Comparison of ENCODE assay signal across 14 cellular contexts in genomic region chr22:30187094-30187493, GRCh38. TPM values are rescaled to one million over a fixed set of nuclear protein-coding genes. Genes with fewer than 3 reads are reported as not detected.
DNase-seq lines count a peak whose midpoint lies in the region; ATAC-seq and TF ChIP-seq lines count a peak whose summit lies in the region.
"Had no signal": no experiment of that assay in that cellular context is flagged by ENCODE, and none has a peak within 500 bp of the region (broad histone marks: within the 10 kb centered on the region; RNA-seq: fewer than 3 reads in every experiment).

No MANE protein-coding gene starts in this region.

- H3K36me3 ChIP-seq in IMR-90 (ENCODE audit: control insufficient read depth, insufficient read depth, low read length): no peaks in the 10 kb centered on the region
- no peaks in the 10 kb centered on the region for H3K36me3 ChIP-seq in neutrophil

- in situ Hi-C loops in IMR-90 (cut with MboI; ENCODE audit: low sequenced_read_pairs): no loop called here

- H2BK15ac ChIP-seq in IMR-90 (ENCODE audit: low read depth, low read length): peak overlapping the region; percentile 94; the same call in 1 of the 3 replicates

- CTCF ChIA-PET in IMR-90 (lab: Yijun Ruan, JAX): no interaction called here
- CTCF ChIA-PET in activated CD8-positive, alpha-beta T cell treated with anti-CD3 and anti-CD28 coated beads for 36 hours (lab: Charles Lee): no interaction called here
- CTCF ChIA-PET in CD4-positive, alpha-beta T cell (lab: Charles Lee): interaction anchor here (1.1 kb wide), 1 partner anchor 9 kb away, joined by 3 read pairs; no protein-coding TSS in a partner anchor

- H3K23ac ChIP-seq in IMR-90 (ENCODE audit: low read depth, low read length): no peak overlapping the region

- H4K91ac ChIP-seq in IMR-90 (ENCODE audit: insufficient read depth, low read depth, low read length): no peak overlapping the region

- no peak for TF ChIP-seq POLR2A in IMR-90 (IDR thresholded peaks at IDR 0.05; ENCODE audit: low read depth, low read length)

- intact Hi-C loops in IMR-90 (cut with micrococcal nuclease): no loop called here
- intact Hi-C loops in activated CD8-positive, alpha-beta T cell treated with anti-CD3 and anti-CD28 coated beads for 36 hours (cut with micrococcal nuclease): no loop called here
- intact Hi-C loops in CD4-positive, alpha-beta T cell (cut with DNase I, micrococcal nuclease): no loop called here

- H3K4me3 ChIP-seq in IMR-90 (ENCODE audit: insufficient read depth, low read depth, low read length) (no peak overlapping the region), neutrophil (ENCODE audit: low read depth in 1 of 2, low read length in 1 of 2) (no peak overlapping the region)

- H3K4me2 ChIP-seq in IMR-90 (ENCODE audit: low read depth, low read length): no peak overlapping the region

- H3K27me3 Mint-ChIP-seq in activated T-cell treated with anti-CD3 and anti-CD28 coated beads, Interleukin-2, amount 50 U/mL, for 72 hours (ENCODE audit: low read depth): no peaks in the 10 kb centered on the region
- no peaks in the 10 kb centered on the region for H3K27me3 Mint-ChIP-seq in activated T-cell treated with anti-CD3 and anti-CD28 coated beads, Interleukin-2, amount 50 U/mL, for 4 hours (ENCODE audit: low read depth)
- H3K27me3 Mint-ChIP-seq in activated CD8-positive, alpha-beta T cell treated with anti-CD3 and anti-CD28 coated beads for 36 hours: no peaks in the 10 kb centered on the region
- H3K27me3 Mint-ChIP-seq in CD4-positive, alpha-beta T cell: no peaks in the 10 kb centered on the region

- H3K9me3 ChIP-seq in IMR-90 (ENCODE audit: control insufficient read depth, insufficient read depth, low read length) (no peaks in the 10 kb centered on the region), neutrophil (no peaks in the 10 kb centered on the region)
- no peaks in the 10 kb centered on the region for H3K9me3 ChIP-seq in CD4-positive, alpha-beta T cell (ENCODE audit: control insufficient read depth, low read length)

- H2AFZ ChIP-seq in IMR-90 (replicated peaks; ENCODE audit: low read length, poor library complexity): no peak overlapping the region

- H3K4me1 Mint-ChIP-seq in activated T-cell treated with anti-CD3 and anti-CD28 coated beads, Interleukin-2, amount 50 U/mL, for 72 hours (ENCODE audit: low read depth): peaks cover 91% of the 10 kb centered on the region
- peaks cover 72% of the 10 kb centered on the region for H3K4me1 Mint-ChIP-seq in activated T-cell treated with anti-CD3 and anti-CD28 coated beads, Interleukin-2, amount 50 U/mL, for 4 hours (ENCODE audit: low read depth)
- peaks cover 82% of the 10 kb centered on the region for H3K4me1 Mint-ChIP-seq in activated CD8-positive, alpha-beta T cell treated with anti-CD3 and anti-CD28 coated beads for 36 hours (ENCODE audit: low read depth)
- peaks cover 74% of the 10 kb centered on the region for H3K4me1 Mint-ChIP-seq in CD4-positive, alpha-beta T cell (ENCODE audit: low read depth)

- peaks cover 16% of the 10 kb centered on the region for H3K9me1 ChIP-seq in IMR-90 (ENCODE audit: insufficient read depth, low read length)

- no TSS peak for BruUV-seq in IMR-90 (replicated peaks; lab: Mats Ljungman, UMichigan)

- H3K9ac ChIP-seq in IMR-90 (ENCODE audit: low read depth, low read length): no peak overlapping the region

- H3K27me3 ChIP-seq in IMR-90 (ENCODE audit: control insufficient read depth, insufficient read depth, low read length) (no peaks in the 10 kb centered on the region), neutrophil (no peaks in the 10 kb centered on the region)
- H3K27me3 ChIP-seq in CD4-positive, alpha-beta T cell (ENCODE audit: control insufficient read depth, insufficient read depth, low read length): no peaks in the 10 kb centered on the region

- 0 out of 2 replicates have a peak overlapping the region, but pooled peaks have one; percentile 97 for H2AK5ac ChIP-seq in IMR-90 (ENCODE audit: low read depth, low read length)

- dilution Hi-C loops in IMR-90 (cut with HindIII; ENCODE audit: low sequenced_read_pairs, unreplicated experiment): no loop called here

- H4K5ac ChIP-seq in IMR-90 (ENCODE audit: low read depth, low read length): no peak overlapping the region

- no peaks in the 10 kb centered on the region for H4K20me1 ChIP-seq in IMR-90 (ENCODE audit: insufficient read depth, low read length)

- H2BK5ac ChIP-seq in IMR-90 (ENCODE audit: low read depth, low read length, poor library complexity, severe bottlenecking): peak overlapping the region; percentile 14

- H2AK9ac ChIP-seq in IMR-90 (replicated peaks; ENCODE audit: low read depth, low read length, poor library complexity): no peak overlapping the region

- H3K4me3 Mint-ChIP-seq in activated T-cell treated with anti-CD3 and anti-CD28 coated beads, Interleukin-2, amount 50 U/mL, for 72 hours: peak overlapping the region; percentile 8 to 34
- H3K4me3 Mint-ChIP-seq in activated T-cell treated with anti-CD3 and anti-CD28 coated beads, Interleukin-2, amount 50 U/mL, for 4 hours: no peak overlapping the region
- no peak overlapping the region for H3K4me3 Mint-ChIP-seq in activated CD8-positive, alpha-beta T cell treated with anti-CD3 and anti-CD28 coated beads for 36 hours
- no peak overlapping the region for H3K4me3 Mint-ChIP-seq in CD4-positive, alpha-beta T cell

- peaks cover 1 to 3% of the 10 kb centered on the region in 2 donors for H3K9me3 Mint-ChIP-seq in activated T-cell treated with anti-CD3 and anti-CD28 coated beads, Interleukin-2, amount 50 U/mL, for 72 hours
- H3K9me3 Mint-ChIP-seq in activated T-cell treated with anti-CD3 and anti-CD28 coated beads, Interleukin-2, amount 50 U/mL, for 4 hours: peaks cover 2% of the 10 kb centered on the region
- H3K9me3 Mint-ChIP-seq in activated CD8-positive, alpha-beta T cell treated with anti-CD3 and anti-CD28 coated beads for 36 hours: no peaks in the 10 kb centered on the region
- no peaks in the 10 kb centered on the region for H3K9me3 Mint-ChIP-seq in CD4-positive, alpha-beta T cell

- DNase-seq in activated T-cell treated with anti-CD3 and anti-CD28 coated beads, Interleukin-2, amount 50 U/mL, for 72 hours: no peak
- DNase-seq in activated T-cell treated with anti-CD3 and anti-CD28 coated beads, Interleukin-2, amount 50 U/mL, for 4 hours: no peak
- DNase-seq in IMR-90: no peak
- no peak for DNase-seq in activated CD8-positive, alpha-beta T cell treated with anti-CD3 and anti-CD28 coated beads for 36 hours
- DNase-seq in CD4-positive, alpha-beta T cell: no peak
- DNase-seq: H7, NCI-H1105 treated with DMSO at 0.1 percent for 48 hours, NCI-H1694 treated with DMSO at 0.1 percent for 48 hours, NCI-H2107, NCI-H2227 treated with DMSO at 0.1 percent for 48 hours, NCI-H524 treated with DMSO at 0.1 percent for 48 hours had no signal

- peak overlapping the region; percentile 77; the same call in 1 of the 2 replicates for H3K4ac ChIP-seq in IMR-90 (ENCODE audit: low read depth, low read length)

- H3K79me1 ChIP-seq in IMR-90 (ENCODE audit: low read depth in 1 of 2, low read length in 2 of 2): peaks cover 0 to 4% of the 10 kb centered on the region in 2 experiments; a peak in 1 of 4 replicates

- peak overlapping the region; percentile 89; the same call in 1 of the 2 replicates for H2BK20ac ChIP-seq in IMR-90 (ENCODE audit: low read depth, low read length)

- TF ChIP-seq CTCF in IMR-90 (conservative IDR thresholded peaks at IDR 0.05; ENCODE audit: low read depth, low read length) (no peak), neutrophil (IDR thresholded peaks at IDR 0.05) (no peak)
- TF ChIP-seq CTCF in activated CD8-positive, alpha-beta T cell treated with anti-CD3 and anti-CD28 coated beads for 36 hours (IDR thresholded peaks at IDR 0.05): no peak
- no peak for TF ChIP-seq CTCF in CD4-positive, alpha-beta T cell (IDR thresholded peaks at IDR 0.05)

- peak overlapping the region; percentile 54 to 66; a peak in 2 of 4 replicates for H4K8ac ChIP-seq in IMR-90 (ENCODE audit: low read depth in 2 of 2, low read length in 2 of 2)

- H3K14ac ChIP-seq in IMR-90 (replicated peaks; ENCODE audit: low read depth, low read length): no peak overlapping the region

- no peaks in the 10 kb centered on the region for H3K36me3 Mint-ChIP-seq in activated T-cell treated with anti-CD3 and anti-CD28 coated beads, Interleukin-2, amount 50 U/mL, for 72 hours (ENCODE audit: insufficient read depth in 2 of 2)
- H3K36me3 Mint-ChIP-seq in activated T-cell treated with anti-CD3 and anti-CD28 coated beads, Interleukin-2, amount 50 U/mL, for 4 hours (ENCODE audit: insufficient read depth): no peaks in the 10 kb centered on the region
- no peaks in the 10 kb centered on the region for H3K36me3 Mint-ChIP-seq in activated CD8-positive, alpha-beta T cell treated with anti-CD3 and anti-CD28 coated beads for 36 hours (ENCODE audit: low read depth)
- no peaks in the 10 kb centered on the region for H3K36me3 Mint-ChIP-seq in CD4-positive, alpha-beta T cell (ENCODE audit: low read depth)

- peak overlapping the region; percentile 85; the same call in 1 of the 2 replicates for H2BK120ac ChIP-seq in IMR-90 (ENCODE audit: low read depth, low read length)

- peaks cover 32% of the 10 kb centered on the region for H3K4me1 ChIP-seq in IMR-90 (ENCODE audit: control insufficient read depth, insufficient read depth, low read length)
- peaks cover 90 to 96% of the 10 kb centered on the region in 2 experiments for H3K4me1 ChIP-seq in neutrophil (ENCODE audit: control insufficient read depth in 1 of 2, insufficient read depth in 1 of 2, low read depth in 1 of 2, low read length in 1 of 2)

- POLR2A ChIA-PET in IMR-90 (lab: Charles Lee; ENCODE audit: unreplicated experiment): no interaction called here
- POLR2A ChIA-PET in activated CD8-positive, alpha-beta T cell treated with anti-CD3 and anti-CD28 coated beads for 36 hours (lab: Charles Lee): no interaction called here
- POLR2A ChIA-PET in CD4-positive, alpha-beta T cell (lab: Charles Lee): no interaction called here

- H3K27ac Mint-ChIP-seq in activated T-cell treated with anti-CD3 and anti-CD28 coated beads, Interleukin-2, amount 50 U/mL, for 72 hours: peak overlapping the region; percentile 70
- H3K27ac Mint-ChIP-seq in activated CD8-positive, alpha-beta T cell treated with anti-CD3 and anti-CD28 coated beads for 36 hours: peak overlapping the region; percentile 84
- H3K27ac Mint-ChIP-seq in CD4-positive, alpha-beta T cell: no peak overlapping the region

- peak overlapping the region; percentile 97 for H3K18ac ChIP-seq in IMR-90 (ENCODE audit: low read depth, low read length)

- H3K56ac ChIP-seq in IMR-90 (ENCODE audit: extremely low read depth, insufficient read depth, low read length): no peak overlapping the region

- no peak for ATAC-seq in activated T-cell treated with anti-CD3 and anti-CD28 coated beads, Interleukin-2, amount 50 U/mL, for 72 hours (replicated peaks in 1 of 2)
- ATAC-seq in activated T-cell treated with anti-CD3 and anti-CD28 coated beads, Interleukin-2, amount 50 U/mL, for 4 hours: no peak
- ATAC-seq in IMR-90 (ENCODE audit: low read depth): no peak
- no peak for ATAC-seq in activated CD8-positive, alpha-beta T cell treated with anti-CD3 and anti-CD28 coated beads for 36 hours
- no peak for ATAC-seq in CD4-positive, alpha-beta T cell (ENCODE audit: poor library complexity)
- ATAC-seq in activated CD4-positive, CD25-positive, alpha-beta regulatory T cell treated with anti-CD3 and anti-CD28 coated beads, Interleukin-2, amount 50 U/mL, for 24 hours: no peak

- no peak overlapping the region for H3K27ac ChIP-seq in IMR-90 (ENCODE audit: insufficient read depth, low read length)
- H3K27ac ChIP-seq in neutrophil: peak overlapping the region; percentile 68
- no peak overlapping the region for H3K27ac ChIP-seq in CD4-positive, alpha-beta T cell (ENCODE audit: low read depth, low read length)
- H3K27ac ChIP-seq: C4-2B had no signal

- TF ChIP-seq RAD21 in IMR-90 (IDR thresholded peaks at IDR 0.05; ENCODE audit: low read length): no peak

RNA-seq across cellular contexts. Expression of gene LIF, which starts 59.5 kb away (rescaled TPM):
- total RNA-seq in activated T-cell treated with anti-CD3 and anti-CD28 coated beads, Interleukin-2, amount 50 U/mL, for 72 hours: 10 to 100 TPM; 67.9 to 71.3 TPM
- 100 to 1,000 TPM; 226 to 440 (median 307) TPM for total RNA-seq in activated T-cell treated with anti-CD3 and anti-CD28 coated beads, Interleukin-2, amount 50 U/mL, for 4 hours
- 79.4 and 130 TPM in 2 replicates for total RNA-seq in IMR-90 (2012; rRNA removed)
- 203 and 214 TPM in 2 replicates for polyA plus RNA-seq in IMR-90 (2012; rRNA removed)
- polyA plus RNA-seq in IMR-90 (2012; cell fraction: cytosol; rRNA removed): 41.6 and 110 TPM in 2 replicates
- 1,609 and 2,085 TPM in 2 replicates for polyA plus RNA-seq in IMR-90 (2012; cell fraction: nucleus; rRNA removed; ENCODE audit: low replicate concordance)
- total RNA-seq in activated CD8-positive, alpha-beta T cell treated with anti-CD3 and anti-CD28 coated beads for 36 hours: 100 to 1,000 TPM; 160 to 161 TPM
- under 1 TPM; 0.17 to 0.30 TPM for total RNA-seq in CD4-positive, alpha-beta T cell

Comparison
In these comparisons a context has a peak if more than half of its experiments do, and no peak if none do; other contexts are left out.
1. H3K4me3 Mint-ChIP-seq: peak in activated T-cell treated with anti-CD3 and anti-CD28 coated beads, Interleukin-2, amount 50 U/mL, for 72 hours (2 of 2); none in activated T-cell treated with anti-CD3 and anti-CD28 coated beads, Interleukin-2, amount 50 U/mL, for 4 hours (single experiment), activated CD8-positive, alpha-beta T cell treated with anti-CD3 and anti-CD28 coated beads for 36 hours (single experiment) and CD4-positive, alpha-beta T cell (single experiment).
2. RNA of gene LIF, which starts 59.5 kb away (total RNA-seq): 226 to 440 TPM in activated T-cell treated with anti-CD3 and anti-CD28 coated beads, Interleukin-2, amount 50 U/mL, for 4 hours, 160 to 161 TPM in activated CD8-positive, alpha-beta T cell treated with anti-CD3 and anti-CD28 coated beads for 36 hours, 79.4 to 130 TPM in IMR-90 and 67.9 to 71.3 TPM in activated T-cell treated with anti-CD3 and anti-CD28 coated beads, Interleukin-2, amount 50 U/mL, for 72 hours; 0.17 to 0.30 TPM in CD4-positive, alpha-beta T cell; every median in the first group is over 10 times any median in the second.